Comparison of ENCODE assay signal across 11 cellular contexts in the genomic region with DNA sequence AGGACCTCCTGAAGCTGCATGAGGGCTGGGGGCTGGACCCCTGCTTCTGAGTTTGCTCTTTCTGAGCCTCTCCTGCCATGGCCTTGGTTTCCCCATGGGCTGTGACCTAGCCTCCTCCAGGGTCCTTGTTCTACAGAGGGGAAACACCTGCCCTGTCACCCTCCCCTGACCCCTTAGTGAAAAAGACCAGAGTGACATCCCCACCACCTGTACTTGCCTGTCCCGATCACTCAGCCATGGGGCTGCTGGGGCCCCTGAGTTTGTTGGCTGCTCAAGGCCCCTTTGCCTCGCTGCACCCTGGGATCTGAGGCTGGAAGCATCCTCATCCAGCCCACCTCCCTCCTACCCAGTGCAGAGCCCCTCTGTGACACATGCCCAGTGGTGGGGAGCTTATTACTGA. TPM values are rescaled to one million over a fixed set of nuclear protein-coding genes. Genes with fewer than 3 reads are reported as not detected.
DNase-seq lines count a peak whose midpoint lies in the region; ATAC-seq and TF ChIP-seq lines count a peak whose summit lies in the region.
"Had no signal": no experiment of that assay in that cellular context is flagged by ENCODE, and none has a peak within 500 bp of the region (broad histone marks: within the 10 kb centered on the region; RNA-seq: fewer than 3 reads in every experiment).

No MANE protein-coding gene starts in this region.

- no peaks in the 10 kb centered on the region for H3K36me3 ChIP-seq in duodenal mucosa (ENCODE audit: control insufficient read depth in 1 of 2, insufficient read depth in 2 of 2, low read length in 2 of 2)
- no peaks in the 10 kb centered on the region for H3K36me3 ChIP-seq in smooth muscle cell (ENCODE audit: low read depth)

- H2AFZ ChIP-seq in H9 (ENCODE audit: low read length) (no peak overlapping the region), smooth muscle cell (ENCODE audit: low read depth) (no peak overlapping the region)

- H3K23ac ChIP-seq in H9 (ENCODE audit: insufficient read length, low read depth, low read length), result no peak overlapping the region

- H3F3A ChIP-seq in smooth muscle cell (ENCODE audit: low read depth), result no peaks in the 10 kb centered on the region

- H3K79me2 ChIP-seq in H9 (ENCODE audit: insufficient read depth, low read length) (no peaks in the 10 kb centered on the region), smooth muscle cell (ENCODE audit: low read depth) (no peaks in the 10 kb centered on the region)

- POLR2A ChIA-PET in activated CD4-positive, alpha-beta T cell treated with anti-CD3 and anti-CD28 coated beads, Interleukin-2, amount 10 ng/mL, durations not matched to agents 7 days and 5 days (lab: Charles Lee), result no interaction called here

- CTCF ChIA-PET in activated CD4-positive, alpha-beta T cell treated with anti-CD3 and anti-CD28 coated beads, Interleukin-2, amount 10 ng/mL, durations not matched to agents 7 days and 5 days (lab: Charles Lee), result interaction anchor here (1.0 to 4.7 kb wide), 5 partner anchors 8 to 27 kb away, joined by 3 to 24 read pairs (median 4); no protein-coding TSS in a partner anchor

- H3K9ac ChIP-seq in H9 (ENCODE audit: extremely low read depth, insufficient read length, low read length) (no peak overlapping the region), duodenal mucosa (ENCODE audit: low read depth in 1 of 2, low read length in 2 of 2) (peak overlapping the region in 1 of 2 donors; percentile 65), smooth muscle cell (ENCODE audit: low read depth) (no peak overlapping the region)

- H3K14ac ChIP-seq in H9 (ENCODE audit: insufficient read depth, low read length), result no peak overlapping the region

- H2BK12ac ChIP-seq in H9 (ENCODE audit: insufficient read length, low read depth, low read length), result no peak overlapping the region

- no peak overlapping the region for H2BK120ac ChIP-seq in H9 (ENCODE audit: low read depth, low read length, poor library complexity, severe bottlenecking)

- H3K27ac Mint-ChIP-seq in activated CD4-positive, alpha-beta T cell treated with anti-CD3 and anti-CD28 coated beads, Interleukin-2, amount 10 ng/mL, durations not matched to agents 7 days and 5 days, result peak overlapping the region; percentile 14
- H3K27ac Mint-ChIP-seq in H9, result no peak overlapping the region
- peak overlapping the region; percentile 38 for H3K27ac Mint-ChIP-seq in stimulated activated memory B cell treated with anti-CD40 and anti-IgM and Interleukin-4, amounts not matched to agents 10 μg/mL and 1 μg/mL and 100 μg/mL, for 72 hours

- H3K27me3 Mint-ChIP-seq in activated CD4-positive, alpha-beta T cell treated with anti-CD3 and anti-CD28 coated beads, Interleukin-2, amount 10 ng/mL, durations not matched to agents 7 days and 5 days, result peaks cover 4% of the 10 kb centered on the region
- peaks cover 53% of the 10 kb centered on the region for H3K27me3 Mint-ChIP-seq in H9 (ENCODE audit: low read depth)
- H3K27me3 Mint-ChIP-seq in stimulated activated memory B cell treated with anti-CD40 and anti-IgM and Interleukin-4, amounts not matched to agents 10 μg/mL and 1 μg/mL and 100 μg/mL, for 72 hours, result no peaks in the 10 kb centered on the region

- no peak for TF ChIP-seq CTCF in H9 (conservative IDR thresholded peaks at IDR 0.05)
- TF ChIP-seq CTCF in smooth muscle cell (IDR thresholded peaks at IDR 0.05; ENCODE audit: borderline replicate concordance, insufficient read depth, poor library complexity, severe bottlenecking), result no peak

- peaks cover 6% of the 10 kb centered on the region for H3K23me2 ChIP-seq in H9 (ENCODE audit: insufficient read length, low read depth, low read length, poor library complexity, severe bottlenecking)

- no peak overlapping the region for H3T11ph ChIP-seq in H9 (ENCODE audit: low read length)

- no CpG with 5 or more reads among the region's 2 CpGs for WGBS in H9 (ENCODE audit: extremely low coverage, insufficient read length, low lambda C conversion rate)
- 95% methylated on average over 2 of the region's 2 CpGs for WGBS in smooth muscle cell (ENCODE audit: low lambda C conversion rate)

- peak overlapping the region; percentile 65 for H3K4me3 Mint-ChIP-seq in activated CD4-positive, alpha-beta T cell treated with anti-CD3 and anti-CD28 coated beads, Interleukin-2, amount 10 ng/mL, durations not matched to agents 7 days and 5 days
- peak overlapping the region; percentile 50 to 65; a peak in 3 of 5 replicates for H3K4me3 Mint-ChIP-seq in H9
- H3K4me3 Mint-ChIP-seq in stimulated activated memory B cell treated with anti-CD40 and anti-IgM and Interleukin-4, amounts not matched to agents 10 μg/mL and 1 μg/mL and 100 μg/mL, for 72 hours, result peak overlapping the region; percentile 75

- H3K4me3 ChIP-seq in duodenal mucosa (ENCODE audit: low read depth in 1 of 2, low read length in 2 of 2) (peak overlapping the region; percentile 65 to 70), smooth muscle cell (no peak overlapping the region)

- no peak overlapping the region for H3K4me2 ChIP-seq in H9 (ENCODE audit: insufficient read depth, insufficient read length, low read length)
- H3K4me2 ChIP-seq in smooth muscle cell, result no peak overlapping the region

- no peak overlapping the region for H2BK20ac ChIP-seq in H9 (ENCODE audit: low read depth, low read length, poor library complexity, severe bottlenecking)

- no peak overlapping the region for H4K91ac ChIP-seq in H9 (ENCODE audit: insufficient read length, low read depth, low read length)

- H3K9me3 ChIP-seq in H9 (ENCODE audit: control insufficient read depth, low read depth, low read length) (no peaks in the 10 kb centered on the region), duodenal mucosa (ENCODE audit: control insufficient read depth in 1 of 2, low read length in 2 of 2) (no peaks in the 10 kb centered on the region), smooth muscle cell (replicated peaks; ENCODE audit: low read depth) (no peaks in the 10 kb centered on the region)
- H3K9me3 ChIP-seq: A549 had no signal

- no peak overlapping the region for H2BK15ac ChIP-seq in H9 (ENCODE audit: low read depth, low read length)

- no peak overlapping the region for H4K5ac ChIP-seq in H9 (ENCODE audit: insufficient read length, low read depth, low read length)

- ATAC-seq in stimulated activated memory B cell treated with anti-CD40 and anti-IgM and Interleukin-4, amounts not matched to agents 10 μg/mL and 1 μg/mL and 100 μg/mL, for 72 hours, result no peak
- no peak for ATAC-seq in HG02588 (IDR thresholded peaks at IDR 0.05; ENCODE audit: unreplicated experiment)

- H4K20me1 ChIP-seq in H9 (ENCODE audit: control insufficient read depth, insufficient read depth, insufficient read length) (no peaks in the 10 kb centered on the region), smooth muscle cell (ENCODE audit: low read depth) (no peaks in the 10 kb centered on the region)

- peaks cover 2% of the 10 kb centered on the region for H3K36me3 Mint-ChIP-seq in activated CD4-positive, alpha-beta T cell treated with anti-CD3 and anti-CD28 coated beads, Interleukin-2, amount 10 ng/mL, durations not matched to agents 7 days and 5 days (ENCODE audit: low read depth)
- H3K36me3 Mint-ChIP-seq in H9 (ENCODE audit: insufficient read depth in 1 of 3, low read depth in 3 of 3), result no peaks in the 10 kb centered on the region
- H3K36me3 Mint-ChIP-seq in stimulated activated memory B cell treated with anti-CD40 and anti-IgM and Interleukin-4, amounts not matched to agents 10 μg/mL and 1 μg/mL and 100 μg/mL, for 72 hours, result no peaks in the 10 kb centered on the region

- no peaks in the 10 kb centered on the region for H3K9me3 Mint-ChIP-seq in activated CD4-positive, alpha-beta T cell treated with anti-CD3 and anti-CD28 coated beads, Interleukin-2, amount 10 ng/mL, durations not matched to agents 7 days and 5 days
- no peaks in the 10 kb centered on the region; a peak in 2 of 5 replicates for H3K9me3 Mint-ChIP-seq in H9
- no peaks in the 10 kb centered on the region for H3K9me3 Mint-ChIP-seq in stimulated activated memory B cell treated with anti-CD40 and anti-IgM and Interleukin-4, amounts not matched to agents 10 μg/mL and 1 μg/mL and 100 μg/mL, for 72 hours

- H3K4me1 ChIP-seq in H9 (ENCODE audit: insufficient read depth, low read length) (no peaks in the 10 kb centered on the region), duodenal mucosa (ENCODE audit: control insufficient read depth in 1 of 2, insufficient read depth in 2 of 2, low read length in 2 of 2) (peaks cover 39 to 43% of the 10 kb centered on the region in 2 donors), smooth muscle cell (ENCODE audit: low read depth) (no peaks in the 10 kb centered on the region)

- H3K4me1 Mint-ChIP-seq in activated CD4-positive, alpha-beta T cell treated with anti-CD3 and anti-CD28 coated beads, Interleukin-2, amount 10 ng/mL, durations not matched to agents 7 days and 5 days, result peaks cover 62% of the 10 kb centered on the region
- peaks cover 9 to 11% of the 10 kb centered on the region in 2 experiments for H3K4me1 Mint-ChIP-seq in H9
- peaks cover 76% of the 10 kb centered on the region for H3K4me1 Mint-ChIP-seq in stimulated activated memory B cell treated with anti-CD40 and anti-IgM and Interleukin-4, amounts not matched to agents 10 μg/mL and 1 μg/mL and 100 μg/mL, for 72 hours

- no peak overlapping the region for H3K27ac ChIP-seq in H9 (ENCODE audit: insufficient read length, low read depth, low read length)
- H3K27ac ChIP-seq in duodenal mucosa (ENCODE audit: low read depth, low read length), result no peak overlapping the region
- no peak overlapping the region for H3K27ac ChIP-seq in smooth muscle cell (ENCODE audit: low read depth)

- no peak for DNase-seq in activated CD4-positive, alpha-beta T cell treated with anti-CD3 and anti-CD28 coated beads, Interleukin-2, amount 10 ng/mL, durations not matched to agents 7 days and 5 days
- no peak for DNase-seq in activated CD4-positive, alpha-beta T cell treated with anti-CD3 and anti-CD28 coated beads, Interleukin-2, amount 50 U/mL, for 1 hour
- DNase-seq in H9, result no peak
- no peak for DNase-seq in smooth muscle cell (lab: John Stamatoyannopoulos, UW; ENCODE audit: unreplicated experiment)
- no peak for DNase-seq in NCI-H524 (lab: John Stamatoyannopoulos, UW)
- DNase-seq: dorsolateral prefrontal cortex, NCI-H1436 had no signal

- no peak overlapping the region for H3K56ac ChIP-seq in H9 (ENCODE audit: insufficient read length, low read depth, low read length)

- H3K18ac ChIP-seq in H9 (ENCODE audit: insufficient read length, low read depth, low read length), result no peak overlapping the region

- H3K4ac ChIP-seq in H9 (ENCODE audit: low read depth, low read length), result no peak overlapping the region

- H3K27me3 ChIP-seq in H9 (ENCODE audit: insufficient read depth, low read length) (peaks cover 8% of the 10 kb centered on the region; the same call in 1 of the 2 replicates), duodenal mucosa (ENCODE audit: control insufficient read depth in 1 of 2, insufficient read depth in 2 of 2, low read length in 2 of 2) (peaks cover 0 to 6% of the 10 kb centered on the region in 2 donors), smooth muscle cell (ENCODE audit: low read depth) (peaks cover 21% of the 10 kb centered on the region)

- H3K79me1 ChIP-seq in H9 (ENCODE audit: insufficient read depth, low read depth, low read length, poor library complexity, severe bottlenecking), result no peaks in the 10 kb centered on the region

- no peak overlapping the region for H4K8ac ChIP-seq in H9 (replicated peaks; ENCODE audit: insufficient read length, low read depth, low read length)

- H2BK5ac ChIP-seq in H9 (ENCODE audit: insufficient read length, low read length), result no peak overlapping the region

- H2AK5ac ChIP-seq in H9 (ENCODE audit: insufficient read length, low read length), result no peak overlapping the region

RNA-seq across cellular contexts. Expression of a gene that starts 0.8 kb away (rescaled TPM):
- total RNA-seq in activated CD4-positive, alpha-beta T cell treated with anti-CD3 and anti-CD28 coated beads, Interleukin-2, amount 10 ng/mL, durations not matched to agents 7 days and 5 days, result 1 to 10 TPM; 3.3 to 3.8 TPM
- 0.17 and 0.26 TPM in 2 replicates for total RNA-seq in H9 (2021)
- total RNA-seq in smooth muscle cell, result 0.63 and 0.90 TPM in 2 replicates
- 0.56 TPM in 1 of 2 replicates, not detected in the other for polyA plus RNA-seq in smooth muscle cell
- polyA plus RNA-seq: A549 had no signal

RNA-seq across cellular contexts. Expression of a gene that starts 13.1 kb away (rescaled TPM):
- total RNA-seq in activated CD4-positive, alpha-beta T cell treated with anti-CD3 and anti-CD28 coated beads, Interleukin-2, amount 10 ng/mL, durations not matched to agents 7 days and 5 days, result 10 to 100 TPM; 83.9 to 98.5 TPM
- total RNA-seq in H9 (2021) (not detected in 2 replicates), smooth muscle cell (not detected in 2 replicates)
- polyA plus RNA-seq in smooth muscle cell, result not detected in 2 replicates
- polyA plus RNA-seq: A549 had no signal

RNA-seq across cellular contexts. Expression of a gene that starts 47.7 kb away (rescaled TPM):
- 100 to 1,000 TPM; 200 to 222 TPM for total RNA-seq in activated CD4-positive, alpha-beta T cell treated with anti-CD3 and anti-CD28 coated beads, Interleukin-2, amount 10 ng/mL, durations not matched to agents 7 days and 5 days
- total RNA-seq in H9 (2021) (12.5 and 13.3 TPM in 2 replicates), smooth muscle cell (13.8 and 33.3 TPM in 2 replicates)
- 10.2 and 11.3 TPM in 2 replicates for polyA plus RNA-seq in smooth muscle cell

Comparison
In these comparisons a context has a peak if more than half of its experiments do, and no peak if none do; other contexts are left out.
1. H3K27ac Mint-ChIP-seq: peak in activated CD4-positive, alpha-beta T cell treated with anti-CD3 and anti-CD28 coated beads, Interleukin-2, amount 10 ng/mL, durations not matched to agents 7 days and 5 days (single experiment) and stimulated activated memory B cell treated with anti-CD40 and anti-IgM and Interleukin-4, amounts not matched to agents 10 μg/mL and 1 μg/mL and 100 μg/mL, for 72 hours (single experiment); none in H9 (0 of 3).
2. RNA of a gene that starts 13.1 kb away (total RNA-seq): 83.9 to 98.5 TPM in activated CD4-positive, alpha-beta T cell treated with anti-CD3 and anti-CD28 coated beads, Interleukin-2, amount 10 ng/mL, durations not matched to agents 7 days and 5 days; not detected in H9 and not detected in smooth muscle cell; every median in the first group is over 10 times any median in the second.
3. Peak in every context shown above with its lines, with median percentiles within 50 percentile points of each other: H3K4me3 Mint-ChIP-seq.